ENCODE assay signal across 8 cellular contexts in the genomic region with DNA sequence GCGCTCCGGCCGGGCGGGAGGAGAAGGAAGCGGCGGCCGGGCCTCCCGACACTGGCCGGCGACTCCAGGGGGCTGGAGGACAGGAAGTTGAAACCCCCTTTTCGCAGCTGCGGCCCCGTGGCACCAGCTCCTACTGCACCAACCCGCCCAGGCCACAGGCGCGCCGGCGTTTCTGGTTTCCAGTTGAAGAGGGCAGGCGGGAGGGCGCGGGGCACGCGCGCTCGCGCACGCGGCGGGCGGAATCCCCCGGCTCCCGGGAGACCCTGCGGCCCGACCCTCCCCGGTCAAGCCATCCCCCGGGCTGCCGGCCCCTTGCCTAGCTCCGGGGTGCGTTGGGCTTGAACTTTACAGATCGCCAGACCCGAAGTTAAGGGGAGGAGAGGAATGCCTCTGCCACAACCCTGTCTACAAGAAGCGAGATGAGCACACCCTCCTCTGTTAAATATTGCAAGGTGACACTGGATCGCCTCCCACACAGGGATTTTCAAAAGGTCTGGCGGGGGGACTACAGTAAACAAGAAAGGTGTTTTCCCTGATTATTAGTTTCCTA. TPM values are rescaled to one million over a fixed set of nuclear protein-coding genes. Genes with fewer than 3 reads are reported as not detected.
DNase-seq lines count a peak whose midpoint lies in the region; ATAC-seq lines count a peak whose summit lies in the region.

No MANE protein-coding gene starts in this region.

- H3K27ac Mint-ChIP-seq in naive thymus-derived CD4-positive, alpha-beta T cell, result peak overlapping the region; percentile 87 to 99 (median 94)

- intact Hi-C loops in naive thymus-derived CD4-positive, alpha-beta T cell (cut with micrococcal nuclease), result loop anchor here (1.0 to 10.0 kb wide), 16 partner anchors 32 to 1575 kb away; a partner anchor contains a TSS

- no peaks in the 10 kb centered on the region for H3K9me3 ChIP-seq in naive thymus-derived CD4-positive, alpha-beta T cell (ENCODE audit: control insufficient read depth in 2 of 3, low read length in 3 of 3)
- no peaks in the 10 kb centered on the region for H3K9me3 ChIP-seq in stomach smooth muscle (ENCODE audit: control insufficient read depth in 2 of 2, low read length in 2 of 2)

- peak overlapping the region; percentile 97 for H3K4me3 ChIP-seq in naive thymus-derived CD4-positive, alpha-beta T cell (ENCODE audit: low read length)
- peak overlapping the region; percentile 68 to 89 for H3K4me3 ChIP-seq in stomach smooth muscle (ENCODE audit: low read length in 2 of 2)

- peak overlapping the region; percentile 79 for H3K27ac ChIP-seq in naive thymus-derived CD4-positive, alpha-beta T cell (ENCODE audit: low read depth, low read length)
- peak overlapping the region; percentile 66 for H3K27ac ChIP-seq in stomach smooth muscle (ENCODE audit: low read length)

- peaks cover 0 to 3% (median 0%) of the 10 kb centered on the region in 5 donors for H3K27me3 Mint-ChIP-seq in naive thymus-derived CD4-positive, alpha-beta T cell

- peaks cover 16 to 47% (median 31%) of the 10 kb centered on the region in 7 donors for H3K4me1 Mint-ChIP-seq in naive thymus-derived CD4-positive, alpha-beta T cell

- CTCF ChIA-PET in naive thymus-derived CD4-positive, alpha-beta T cell (lab: Charles Lee), result interaction anchor here (0.6 to 0.9 kb wide), 3 partner anchors 41 to 312 kb away, joined by 3 to 4 read pairs (median 3); no protein-coding TSS in a partner anchor

- no peaks in the 10 kb centered on the region for H3K27me3 ChIP-seq in naive thymus-derived CD4-positive, alpha-beta T cell (ENCODE audit: control insufficient read depth in 2 of 2, insufficient read depth in 2 of 2, low read length in 2 of 2)
- H3K27me3 ChIP-seq in stomach smooth muscle (ENCODE audit: control insufficient read depth in 1 of 2, insufficient read depth in 2 of 2, low read length in 2 of 2), result no peaks in the 10 kb centered on the region

- DNase-seq in NOMO-1 treated with DMSO at 0.1 percent for 48 hours (lab: John Stamatoyannopoulos, UW; ENCODE audit: unreplicated experiment) (peak; percentile 37), NOMO-1 treated with dmso at 0.1 percent for 144 hours (lab: John Stamatoyannopoulos, UW; ENCODE audit: unreplicated experiment) (no peak), NCI-H526 treated with DMSO at 0.1 percent for 48 hours (lab: John Stamatoyannopoulos, UW) (peak; percentile 52), activated T-helper 1 cell treated with Interleukin-2 at 50 U/mL for 16 hours (ENCODE audit: low read depth) (peak; percentile 36), fibroblast of gingiva (ENCODE audit: low read depth) (peak; percentile 46)
- DNase-seq in naive thymus-derived CD4-positive, alpha-beta T cell, result peak; percentile 39 to 66 (median 62)

- peaks cover 0 to 11% of the 10 kb centered on the region in 2 donors for H3K4me1 ChIP-seq in naive thymus-derived CD4-positive, alpha-beta T cell (ENCODE audit: control insufficient read depth in 2 of 2, insufficient read depth in 2 of 2, low read length in 2 of 2)
- H3K4me1 ChIP-seq in stomach smooth muscle (ENCODE audit: control insufficient read depth, insufficient read depth, low read length), result peaks cover 13% of the 10 kb centered on the region

- ATAC-seq in HG02938 (IDR thresholded peaks at IDR 0.05; ENCODE audit: unreplicated experiment), result peak; percentile 25
- peak; percentile 57 for ATAC-seq in naive thymus-derived CD4-positive, alpha-beta T cell

- peak overlapping the region; percentile 92 to 100 (median 98) for H3K4me3 Mint-ChIP-seq in naive thymus-derived CD4-positive, alpha-beta T cell

- peak overlapping the region; percentile 81 to 85 for H3K9ac ChIP-seq in stomach smooth muscle (ENCODE audit: low read length in 2 of 2)

- peaks cover 0 to 11% (median 0%) of the 10 kb centered on the region in 5 donors for H3K36me3 Mint-ChIP-seq in naive thymus-derived CD4-positive, alpha-beta T cell

- peaks cover 0 to 9% (median 0%) of the 10 kb centered on the region in 3 experiments for H3K36me3 ChIP-seq in naive thymus-derived CD4-positive, alpha-beta T cell (ENCODE audit: control insufficient read depth in 2 of 3, insufficient read depth in 3 of 3, low read length in 3 of 3)
- no peaks in the 10 kb centered on the region for H3K36me3 ChIP-seq in stomach smooth muscle (ENCODE audit: control insufficient read depth in 2 of 2, insufficient read depth in 2 of 2, low read length in 2 of 2)

- POLR2A ChIA-PET in naive thymus-derived CD4-positive, alpha-beta T cell (lab: Charles Lee), result interaction anchor here (0.6 to 2.6 kb wide), 8 partner anchors 8 to 613 kb away, joined by 3 to 31 read pairs (median 3); no protein-coding TSS in a partner anchor

- peaks cover 0 to 1% (median 0%) of the 10 kb centered on the region in 11 donors for H3K9me3 Mint-ChIP-seq in naive thymus-derived CD4-positive, alpha-beta T cell

RNA-seq across cellular contexts. Expression of a gene that starts 1.5 kb away (rescaled TPM):
- 10 to 100 TPM in 1 of 5 experiments, 1 to 10 TPM in 2, under 1 TPM in 2; 0.24 to 32.9 (median 2.0) TPM for total RNA-seq in naive thymus-derived CD4-positive, alpha-beta T cell
- under 1 TPM; 0.13 to 0.41 TPM for polyA plus RNA-seq in naive thymus-derived CD4-positive, alpha-beta T cell
